ENCODE assay signal across 15 cellular contexts in the genomic region with DNA sequence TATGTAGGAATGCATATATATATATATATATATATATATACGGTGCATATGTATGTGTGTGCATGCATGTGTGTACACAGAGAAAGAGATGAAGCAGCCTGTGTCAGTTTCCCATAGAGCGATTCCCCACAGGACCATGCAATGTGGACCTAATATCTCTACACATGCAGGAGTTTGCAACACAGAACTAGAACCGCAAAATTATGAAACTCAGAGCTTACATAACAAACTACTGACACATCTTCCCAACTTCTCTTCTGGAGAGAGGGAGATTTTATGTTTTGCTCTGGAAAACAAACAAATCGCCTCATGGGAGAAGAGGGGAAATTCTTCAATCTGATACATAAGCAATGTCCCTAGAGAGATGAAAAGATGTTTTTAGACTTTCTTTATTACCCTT.
"Had no signal": no experiment of that assay in that cellular context is flagged by ENCODE, and none has a peak within 500 bp of the region (broad histone marks: within the 10 kb centered on the region; RNA-seq: fewer than 3 reads in every experiment).

No MANE protein-coding gene starts in this region.

- H2AFZ ChIP-seq: hepatocyte had no signal

- H3K4me3 ChIP-seq: cardiac muscle cell, hepatocyte, prostate gland, transverse colon had no signal

- H3K4me2 ChIP-seq: hepatocyte had no signal

- H3K27ac ChIP-seq: cardiac muscle cell, hepatocyte, prostate gland, transverse colon had no signal

- FAIRE-seq: small intestine had no signal

- DNase-seq: activated CD4-positive, CD25-positive, alpha-beta regulatory T cell treated with anti-CD3 and anti-CD28 coated beads, Interleukin-2, amount 50 U/mL, for 72 hours; activated naive CD4-positive, alpha-beta T cell; activated T-cell treated with anti-CD3 and anti-CD28 coated beads for 4 hours; erythroblast; islet precursor cell; midbrain; right cardiac atrium; small intestine; stimulated activated CD4-positive, alpha-beta T cell treated with anti-CD3 and anti-CD28 coated beads, Interleukin-4, amount 100 ng/mL, for 4 hours; stimulated activated CD8-positive, alpha-beta memory T cell treated with anti-CD3 and anti-CD28 coated beads, Interleukin-4, amount 100 ng/mL, for 48 hours; stimulated activated naive CD4-positive, alpha-beta T cell treated with Interleukin-2 at 50 U/mL for 16 hours; transverse colon had no signal

- H3K9me3 ChIP-seq: prostate gland had no signal

- H3K4me1 ChIP-seq: prostate gland, transverse colon had no signal

- H3K79me2 ChIP-seq: hepatocyte had no signal

- H3K36me3 ChIP-seq: cardiac muscle cell, prostate gland, transverse colon had no signal

- H3K27me3 ChIP-seq: cardiac muscle cell, hepatocyte, transverse colon had no signal
